Comparison of ENCODE assay signal across 1 cellular context in genomic region chr10:112955736-112956421, GRCh38.
TF ChIP-seq lines count a peak whose summit lies in the region.

No MANE protein-coding gene starts in this region.

TF ChIP-seq in HEK293, 187 proteins besides CTCF, POLR2A, EP300 and RAD21 (continued from another document):
- 0 out of 2 replicates have a peak, but pooled peaks have one; percentile 20 for TF ChIP-seq ZBTB11 (tag by site-specific recombination; conservative IDR thresholded peaks at IDR 0.05; ENCODE audit: low read depth)
- TF ChIP-seq ZNF792 (tag by site-specific recombination; IDR thresholded peaks at IDR 0.05): no peak
- 0 out of 2 replicates have a peak, but pooled peaks have one; percentile 19 for TF ChIP-seq BCL6B (tag by site-specific recombination; IDR thresholded peaks at IDR 0.05)
- TF ChIP-seq GLIS1 (tag by site-specific recombination; IDR thresholded peaks at IDR 0.05): 0 out of 2 replicates have a peak, but pooled peaks have one; percentile 18
- no peak for TF ChIP-seq ZNF211 (tag by site-specific recombination; IDR thresholded peaks at IDR 0.05; ENCODE audit: low read depth)
- no peak for TF ChIP-seq ZNF148 (tag by site-specific recombination; IDR thresholded peaks at IDR 0.05; ENCODE audit: borderline replicate concordance)
- no peak for TF ChIP-seq ZNF791 (tag by site-specific recombination; IDR thresholded peaks at IDR 0.05)
- peak; percentile 84; the same call in 1 of the 2 replicates for TF ChIP-seq ZNF600 (tag by site-specific recombination; IDR thresholded peaks at IDR 0.05)
- TF ChIP-seq ZNF341 (tag by site-specific recombination; IDR thresholded peaks at IDR 0.05; ENCODE audit: low read depth): peak; percentile 40; the same call in 1 of the 2 replicates
- TF ChIP-seq PRDM1 (tag by site-specific recombination; IDR thresholded peaks at IDR 0.05): peak; percentile 28
- no peak for TF ChIP-seq AEBP2 (tag by site-specific recombination; IDR thresholded peaks at IDR 0.05; ENCODE audit: borderline replicate concordance)
- TF ChIP-seq ZNF362 (tag by site-specific recombination; IDR thresholded peaks at IDR 0.05): peak; percentile 93; the same call in 1 of the 2 replicates
- no peak; the same call in 1 of the 2 replicates for TF ChIP-seq KLF10 (tag by site-specific recombination; IDR thresholded peaks at IDR 0.05)
- 0 out of 2 replicates have a peak, but pooled peaks have one; percentile 21 for TF ChIP-seq OVOL3 (tag by site-specific recombination; IDR thresholded peaks at IDR 0.05)
- peak; percentile 15; the same call in 1 of the 2 replicates for TF ChIP-seq IKZF3 (tag by site-specific recombination; IDR thresholded peaks at IDR 0.05)
- no peak for TF ChIP-seq ZNF513 (tag by site-specific recombination; IDR thresholded peaks at IDR 0.05)
- no peak; the same call in 1 of the 2 replicates for TF ChIP-seq ZNF18 (tag by site-specific recombination; IDR thresholded peaks at IDR 0.05)
- no peak for TF ChIP-seq ZNF704 (tag by site-specific recombination; IDR thresholded peaks at IDR 0.05)
- TF ChIP-seq ZBTB44 (tag by site-specific recombination; IDR thresholded peaks at IDR 0.05): peak; percentile 33; the same call in 1 of the 2 replicates
- TF ChIP-seq KLF17 (tag by site-specific recombination; IDR thresholded peaks at IDR 0.05): no peak; the same call in 1 of the 2 replicates
- TF ChIP-seq KLF8 (tag by site-specific recombination; IDR thresholded peaks at IDR 0.05): 0 out of 2 replicates have a peak, but pooled peaks have one; percentile 15
- 0 out of 2 replicates have a peak, but pooled peaks have one; percentile 31 for TF ChIP-seq PRDM6 (tag by site-specific recombination; IDR thresholded peaks at IDR 0.05)
- TF ChIP-seq GFI1B (tag by site-specific recombination; IDR thresholded peaks at IDR 0.05): peak; percentile 29; the same call in 1 of the 2 replicates
- TF ChIP-seq ZNF501 (tag by site-specific recombination; IDR thresholded peaks at IDR 0.05): no peak
- TF ChIP-seq ZNF639 (tag by site-specific recombination; IDR thresholded peaks at IDR 0.05): peak; percentile 55
- TF ChIP-seq ZNF302 (tag by site-specific recombination; IDR thresholded peaks at IDR 0.05; ENCODE audit: low read depth): no peak
- TF ChIP-seq HOXD13 (CRISPR knock-in tag; IDR thresholded peaks at IDR 0.05; ENCODE audit: borderline replicate concordance): no peak
- no peak for TF ChIP-seq ZIC2 (tag by site-specific recombination; IDR thresholded peaks at IDR 0.05)
